Comparison of ENCODE assay signal across 8 cellular contexts in the genomic region with DNA sequence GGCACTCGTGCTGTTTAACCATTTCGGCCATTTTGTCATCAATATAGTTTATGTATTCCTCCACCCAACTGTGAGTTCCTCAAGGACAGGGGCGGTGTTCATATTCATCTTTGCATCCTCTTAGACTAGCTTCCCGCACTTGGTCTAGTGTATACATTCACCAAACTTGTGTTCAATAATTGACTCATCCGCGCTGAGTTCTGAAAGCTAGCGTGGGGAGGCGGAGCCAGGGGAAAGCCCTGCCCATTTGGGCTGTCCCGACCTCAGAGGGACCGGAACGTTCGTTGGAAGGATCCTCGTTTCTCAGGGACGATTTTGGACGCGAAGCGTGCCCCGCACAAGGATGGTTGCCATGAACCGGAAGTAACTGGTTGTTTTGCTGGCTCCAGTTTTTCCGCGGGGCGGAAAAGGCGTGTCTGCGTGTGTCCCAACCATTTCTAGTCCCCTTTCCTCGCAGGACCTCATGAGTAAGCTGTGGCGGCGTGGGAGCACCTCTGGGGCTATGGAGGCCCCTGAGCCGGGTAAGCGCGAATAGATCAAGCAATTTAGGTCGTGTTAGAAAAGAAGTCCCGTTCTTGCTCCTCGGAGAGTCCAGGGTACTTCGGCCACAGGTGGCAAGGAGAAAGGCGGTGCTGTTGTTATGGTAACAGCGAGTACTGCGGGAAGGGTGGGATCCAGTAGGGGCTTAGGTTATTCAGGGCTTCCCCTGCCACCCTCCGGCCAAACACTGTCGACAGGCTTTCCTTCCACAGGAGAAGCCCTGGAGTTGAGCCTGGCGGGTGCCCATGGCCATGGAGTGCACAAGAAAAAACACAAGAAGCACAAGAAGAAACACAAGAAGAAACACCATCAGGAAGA. TPM values are rescaled to one million over a fixed set of nuclear protein-coding genes. Genes with fewer than 3 reads are reported as not detected.
DNase-seq lines count a peak whose midpoint lies in the region; ATAC-seq, FAIRE-seq and TF ChIP-seq lines count a peak whose summit lies in the region.

Gene INO80B, plus strand, starts transcription at position 434 of the 858 bp plus-strand sequence. Its CDS starts 30 bp downstream, at position 464.

- 0 out of 2 replicates have a peak, but pooled peaks have one; percentile 35 for TF ChIP-seq POLR2A in GM12892 (IDR thresholded peaks at IDR 0.05; ENCODE audit: low read depth, low read length)
- peak in 1 of 2 donors; percentile 61 for TF ChIP-seq POLR2A in heart left ventricle (IDR thresholded peaks at IDR 0.05)

- no peaks in the 10 kb centered on the region for H3K27me3 ChIP-seq in heart left ventricle

- intact Hi-C loops in T-helper 1 cell treated with Interleukin-12 subunit alpha and Interleukin-12 subunit beta and Interleukin-4 antibody, amounts not matched to agents 30 ng/mL and 1 ng/mL, for 36 hours (cut with micrococcal nuclease): loop anchor here (1.0 to 5.0 kb wide), 17 partner anchors 10 to 1222 kb away; partner anchors contain the start of genes ALMS1, AUP1, DGUOK and DOK1
- intact Hi-C loops in heart left ventricle (cut with DNase I) (loop anchor here in 5 of 10 donors (1.0 to 5.0 kb wide), 6 partner anchors 14 to 38 kb away; partner anchors contain the start of genes CCDC142 (in 3 of the 5), TTC31 (in 3 of the 5) and RTKN (in 1 of the 5)), posterior vena cava (cut with DNase I) (no loop called here)

- peak within 1 kb of the TSS; percentile 42 to 79 (median 70) for H3K4me3 ChIP-seq in heart left ventricle

- peaks cover 0 to 4% (median 0%) of the 10 kb centered on the region in 9 donors for H3K36me3 ChIP-seq in heart left ventricle

- peak within 1 kb of the TSS in 11 of 12 donors; percentile 19 to 81 (median 61) for H3K27ac ChIP-seq in heart left ventricle

- peak; percentile 32 for ATAC-seq in HG02870 (IDR thresholded peaks at IDR 0.05; ENCODE audit: unreplicated experiment)
- ATAC-seq in heart left ventricle: peak; percentile 52 to 72 (median 66)

- peak; percentile 63 for DNase-seq in GM12892 (ENCODE audit: insufficient read length)
- DNase-seq in NCI-H146 treated with DMSO at 0.1 percent for 48 hours (lab: John Stamatoyannopoulos, UW; ENCODE audit: unreplicated experiment): peak; percentile 95
- DNase-seq in amniotic epithelial cell (ENCODE audit: low read depth): peak; percentile 98
- DNase-seq in heart left ventricle: peak; percentile 94 to 96 (median 95)
- peak; percentile 98 for DNase-seq in posterior vena cava (ENCODE audit: low spot score)
- peak; percentile 98 for DNase-seq in ureter (ENCODE audit: low spot score)

- FAIRE-seq in GM12892 (lab: Jason Lieb, UNC): peak; percentile 99

- 1 to 2% (median 2%) methylated on average over 39 to 40 of the region's 40 CpGs for WGBS in heart left ventricle, 4 donors

- H3K9me3 ChIP-seq in heart left ventricle: no peaks in the 10 kb centered on the region

- H3K4me1 ChIP-seq in heart left ventricle: peaks cover 5 to 40% (median 32%) of the 10 kb centered on the region in 12 donors

- TF ChIP-seq CTCF in heart left ventricle (IDR thresholded peaks at IDR 0.05): no peak

RNA-seq across cellular contexts. Expression of gene INO80B, which starts in this region (rescaled TPM):
- 13.6 TPM for polyA plus RNA-seq in GM12892 (2012; ENCODE audit: missing spikeins)
- total RNA-seq in T-helper 1 cell treated with Interleukin-12 subunit alpha and Interleukin-12 subunit beta and Interleukin-4 antibody, amounts not matched to agents 30 ng/mL and 1 ng/mL, for 36 hours: 52.2 and 52.8 TPM in 2 replicates
- total RNA-seq in heart left ventricle (10 to 100 TPM; 11.7 to 29.2 (median 21.3) TPM), posterior vena cava (10 to 100 TPM; 20.5 TPM), ureter (55.9 TPM)
- 10 to 100 TPM; 26.1 to 28.5 TPM for polyA plus RNA-seq in heart left ventricle

Comparison
In these comparisons a context has a peak if more than half of its experiments do, and no peak if none do; other contexts are left out.
1. Peak in every context shown above with its lines: DNase-seq, ATAC-seq, H3K4me3 ChIP-seq and H3K27ac ChIP-seq.